Comparison of ENCODE assay signal across 9 cellular contexts in the genomic region with DNA sequence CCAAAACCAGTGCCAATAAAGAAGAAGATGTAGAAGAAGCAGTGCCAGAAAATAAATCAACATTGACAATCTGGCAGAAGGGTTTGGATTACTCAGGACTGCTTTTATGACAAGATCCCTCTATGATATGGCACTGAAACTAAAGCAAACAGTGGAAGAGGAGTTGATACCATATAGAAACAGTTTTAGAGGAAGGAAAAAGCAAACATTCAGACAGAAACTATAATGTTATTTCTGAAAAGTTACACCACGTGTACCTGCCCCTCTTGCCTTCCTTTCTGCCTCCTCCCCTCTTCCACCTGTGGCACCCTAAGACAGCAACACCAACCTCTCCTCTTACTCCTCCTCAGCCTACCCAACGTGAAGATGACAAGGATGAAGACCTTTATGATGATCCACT.
DNase-seq lines count a peak whose midpoint lies in the region; ATAC-seq and TF ChIP-seq lines count a peak whose summit lies in the region.
"Had no signal": no experiment of that assay in that cellular context is flagged by ENCODE, and none has a peak within 500 bp of the region (broad histone marks: within the 10 kb centered on the region; RNA-seq: fewer than 3 reads in every experiment).

No MANE protein-coding gene starts in this region.

- H3K4me3 ChIP-seq in fibroblast of mammary gland (ENCODE audit: control insufficient read depth, low read depth, low read length) = no peak overlapping the region

- no peaks in the 10 kb centered on the region for H3K36me3 Mint-ChIP-seq in chondrocyte (ENCODE audit: low read depth)
- H3K36me3 Mint-ChIP-seq in CD14-positive monocyte = peaks cover 0 to 3% of the 10 kb centered on the region in 2 donors

- TF ChIP-seq CTCF in fibroblast of mammary gland (conservative IDR thresholded peaks at IDR 0.05; ENCODE audit: control insufficient read depth, insufficient read depth, low read depth, low read length) (no peak), chondrocyte (IDR thresholded peaks at IDR 0.05) (no peak), CD14-positive monocyte (IDR thresholded peaks at IDR 0.05) (no peak)

- no peak overlapping the region for H3K27ac Mint-ChIP-seq in chondrocyte (ENCODE audit: unreplicated experiment)
- peak overlapping the region in 3 of 7 donors; percentile 63 to 76 (median 69) for H3K27ac Mint-ChIP-seq in CD14-positive monocyte
- H3K27ac Mint-ChIP-seq: nephron had no signal

- H3K9me3 Mint-ChIP-seq in chondrocyte (ENCODE audit: low read depth) (no peaks in the 10 kb centered on the region), CD14-positive monocyte (peaks cover 2 to 14% (median 9%) of the 10 kb centered on the region in 7 donors)

- H3K4me1 Mint-ChIP-seq in chondrocyte (ENCODE audit: low read depth) (no peaks in the 10 kb centered on the region), CD14-positive monocyte (peaks cover 20% of the 10 kb centered on the region)

- intact Hi-C loops in CD14-positive monocyte (cut with micrococcal nuclease) = no loop called here

- peak; percentile 4 for ATAC-seq in GM18520 (IDR thresholded peaks at IDR 0.05; ENCODE audit: unreplicated experiment)
- ATAC-seq in GM21619 (IDR thresholded peaks at IDR 0.05; ENCODE audit: unreplicated experiment) = peak; percentile 17
- peak; percentile 15 for ATAC-seq in HG03565 (IDR thresholded peaks at IDR 0.05; ENCODE audit: unreplicated experiment)

- peak; percentile 11 for DNase-seq in fibroblast of mammary gland (ENCODE audit: low read depth)
- DNase-seq in chondrocyte (ENCODE audit: low spot score) = no peak
- no peak for DNase-seq in OCI-M2 (lab: John Stamatoyannopoulos, UW; ENCODE audit: unreplicated experiment)
- no peak for DNase-seq in cerebellum (ENCODE audit: low spot score)
- no peak for DNase-seq in CD14-positive monocyte (ENCODE audit: low spot score)

- H3K27me3 Mint-ChIP-seq in chondrocyte (ENCODE audit: low read depth) (no peaks in the 10 kb centered on the region), CD14-positive monocyte (ENCODE audit: low read depth in 3 of 3) (peaks cover 0 to 2% (median 1%) of the 10 kb centered on the region in 3 donors)

- H3K4me3 Mint-ChIP-seq in chondrocyte (ENCODE audit: unreplicated experiment) (no peak overlapping the region), CD14-positive monocyte (no peak overlapping the region)
- H3K4me3 Mint-ChIP-seq: nephron had no signal
